ENCODE assay signal across 8 cellular contexts in genomic region chr5:22344000-22344399, GRCh38.
"Had no signal": no experiment of that assay in that cellular context is flagged by ENCODE, and none has a peak within 500 bp of the region (broad histone marks: within the 10 kb centered on the region; RNA-seq: fewer than 3 reads in every experiment).

No MANE protein-coding gene starts in this region.

- H3K9ac ChIP-seq: GM23248 had no signal

- H2AFZ ChIP-seq: GM23248 had no signal

- FAIRE-seq: H54, HTR-8/SVneo had no signal

- H3K4me3 ChIP-seq: GM23248 had no signal

- H3K27ac ChIP-seq: GM23248 had no signal

- DNase-seq: GM23248, GOT3, H9, HCEC 1CT, Kasumi-1, KG1 had no signal
